11 cellular contexts compared by ENCODE assay signal in genomic region chr10:36533316-36533715, GRCh38.
DNase-seq lines count a peak whose midpoint lies in the region; ATAC-seq and TF ChIP-seq lines count a peak whose summit lies in the region.
"Had no signal": no experiment of that assay in that cellular context is flagged by ENCODE, and none has a peak within 500 bp of the region (broad histone marks: within the 10 kb centered on the region; RNA-seq: fewer than 3 reads in every experiment).

No MANE protein-coding gene starts in this region.

- no CpG with 5 or more reads among the region's 2 CpGs for WGBS in IMR-90 (ENCODE audit: extremely low coverage in 2 of 2, insufficient read length in 1 of 2), 2 experiments

- H3K4me3 Mint-ChIP-seq in progenitor cell of endocrine pancreas (ENCODE audit: low read depth) (no peak overlapping the region), mesothelial cell of epicardium (no peak overlapping the region)
- H3K4me3 Mint-ChIP-seq: CD4-positive, alpha-beta T cell; H9 had no signal

- no peaks in the 10 kb centered on the region for H3K27me3 Mint-ChIP-seq in progenitor cell of endocrine pancreas
- H3K27me3 Mint-ChIP-seq in mesothelial cell of epicardium (ENCODE audit: low read depth) = no peaks in the 10 kb centered on the region
- H3K27me3 Mint-ChIP-seq: CD4-positive, alpha-beta T cell had no signal

- H3K79me1 ChIP-seq in IMR-90 (ENCODE audit: low read depth in 1 of 2, low read length in 2 of 2) = no peaks in the 10 kb centered on the region

- no peak overlapping the region for H3K18ac ChIP-seq in IMR-90 (ENCODE audit: low read depth, low read length)

- no peak overlapping the region for H3K4ac ChIP-seq in IMR-90 (ENCODE audit: low read depth, low read length)

- no peaks in the 10 kb centered on the region for H3K9me2 ChIP-seq in PC-3 (replicated peaks; ENCODE audit: low read length)

- dilution Hi-C loops in IMR-90 (cut with HindIII; ENCODE audit: low sequenced_read_pairs, unreplicated experiment) = no loop called here

- peak overlapping the region; percentile 10; the same call in 1 of the 2 replicates for H2BK120ac ChIP-seq in IMR-90 (ENCODE audit: low read depth, low read length)

- H4K5ac ChIP-seq in IMR-90 (ENCODE audit: low read depth, low read length) = no peak overlapping the region

- POLR2A ChIA-PET in IMR-90 (lab: Charles Lee; ENCODE audit: unreplicated experiment) (no interaction called here), PC-3 (lab: Charles Lee; ENCODE audit: unreplicated experiment) (no interaction called here)

- no peak overlapping the region for H3K56ac ChIP-seq in IMR-90 (ENCODE audit: extremely low read depth, insufficient read depth, low read length)

- no TSS peak for BruUV-seq in IMR-90 (replicated peaks; lab: Mats Ljungman, UMichigan)
- no TSS peak for BruUV-seq in PC-3 (replicated peaks; lab: Mats Ljungman, UMichigan)

- H3K27ac Mint-ChIP-seq in progenitor cell of endocrine pancreas = no peak overlapping the region
- H3K27ac Mint-ChIP-seq in mesothelial cell of epicardium = no peak overlapping the region
- H3K27ac Mint-ChIP-seq: CD4-positive, alpha-beta T cell; H9 had no signal

- H3K36me3 ChIP-seq in IMR-90 (ENCODE audit: control insufficient read depth, insufficient read depth, low read length) = no peaks in the 10 kb centered on the region
- H3K36me3 ChIP-seq in PC-3 (ENCODE audit: low read depth, low read length) = peaks cover 23% of the 10 kb centered on the region
- H3K36me3 ChIP-seq: BE2C had no signal

- no peak overlapping the region; the same call in 1 of the 2 replicates for H4K91ac ChIP-seq in IMR-90 (ENCODE audit: insufficient read depth, low read depth, low read length)

- H4K20me1 ChIP-seq in IMR-90 (ENCODE audit: insufficient read depth, low read length) (no peaks in the 10 kb centered on the region), PC-3 (ENCODE audit: low read length) (no peaks in the 10 kb centered on the region)

- no peak overlapping the region for H4K8ac ChIP-seq in IMR-90 (ENCODE audit: low read depth in 2 of 2, low read length in 2 of 2)

- H3K27ac ChIP-seq in IMR-90 (ENCODE audit: insufficient read depth, low read length) = no peak overlapping the region
- peak overlapping the region; percentile 83 for H3K27ac ChIP-seq in PC-3 (ENCODE audit: low read length)
- peak overlapping the region; percentile 82 for H3K27ac ChIP-seq in epithelial cell of prostate
- H3K27ac ChIP-seq: C4-2B had no signal

- no peak overlapping the region; the same call in 1 of the 2 replicates for H2AK5ac ChIP-seq in IMR-90 (ENCODE audit: low read depth, low read length)

- in situ Hi-C loops in IMR-90 (cut with MboI; ENCODE audit: low sequenced_read_pairs) = no loop called here

- H3K9me3 ChIP-seq in IMR-90 (ENCODE audit: control insufficient read depth, insufficient read depth, low read length) (0 out of 2 replicates have a peak, but pooled peaks cover 2% of the 10 kb centered on the region), PC-3 (ENCODE audit: low read length) (peaks cover 22% of the 10 kb centered on the region; the same call in 1 of the 2 replicates)
- H3K9me3 ChIP-seq: BE2C had no signal

- H2AK9ac ChIP-seq in IMR-90 (replicated peaks; ENCODE audit: low read depth, low read length, poor library complexity) = no peak overlapping the region

- DNase-seq in IMR-90 = no peak
- DNase-seq in PC-3 = no peak
- no peak for DNase-seq in epithelial cell of prostate (ENCODE audit: low read depth, low spot score)
- DNase-seq in progenitor cell of endocrine pancreas (ENCODE audit: low spot score, unreplicated experiment) = no peak
- DNase-seq in mesothelial cell of epicardium (ENCODE audit: low spot score in 2 of 2, unreplicated experiment in 2 of 2) = no peak
- DNase-seq: BE2C; Caco-2; CD4-positive, alpha-beta T cell; H9 had no signal

- no peaks in the 10 kb centered on the region for H3K27me3 ChIP-seq in IMR-90 (ENCODE audit: control insufficient read depth, insufficient read depth, low read length)
- no peaks in the 10 kb centered on the region for H3K27me3 ChIP-seq in PC-3 (ENCODE audit: low read length)
- H3K27me3 ChIP-seq: BE2C had no signal

- no peaks in the 10 kb centered on the region; the same call in 1 of the 2 replicates for H3K9me1 ChIP-seq in IMR-90 (ENCODE audit: insufficient read depth, low read length)

- H3K4me1 ChIP-seq in IMR-90 (ENCODE audit: control insufficient read depth, insufficient read depth, low read length) (no peaks in the 10 kb centered on the region), PC-3 (ENCODE audit: insufficient read depth, low read length) (peaks cover 54% of the 10 kb centered on the region)
- H3K4me1 ChIP-seq: BE2C, Caco-2 had no signal

- no peak overlapping the region for H3K14ac ChIP-seq in IMR-90 (replicated peaks; ENCODE audit: low read depth, low read length)

- H3K4me1 Mint-ChIP-seq in progenitor cell of endocrine pancreas (ENCODE audit: low read depth) = peaks cover 1% of the 10 kb centered on the region
- H3K4me1 Mint-ChIP-seq in mesothelial cell of epicardium = no peaks in the 10 kb centered on the region
- H3K4me1 Mint-ChIP-seq: H9 had no signal

- no peak overlapping the region for H2AFZ ChIP-seq in IMR-90 (replicated peaks; ENCODE audit: low read length, poor library complexity)
- H2AFZ ChIP-seq in PC-3 (ENCODE audit: low read length) = no peak overlapping the region

- TF ChIP-seq CTCF in IMR-90 (conservative IDR thresholded peaks at IDR 0.05; ENCODE audit: low read depth, low read length) (no peak), PC-3 (conservative IDR thresholded peaks at IDR 0.05; ENCODE audit: low read depth, low read length) (no peak), progenitor cell of endocrine pancreas (IDR thresholded peaks at IDR 0.05; ENCODE audit: unreplicated experiment) (no peak), mesothelial cell of epicardium (IDR thresholded peaks at IDR 0.05; ENCODE audit: unreplicated experiment) (no peak)

- intact Hi-C loops in IMR-90 (cut with micrococcal nuclease) (no loop called here), PC-3 (cut with micrococcal nuclease) (loop anchor here (5.0 kb wide), 1 partner anchor 191 kb away; no protein-coding TSS in a partner anchor)

- no peak overlapping the region for H3K23ac ChIP-seq in IMR-90 (ENCODE audit: low read depth, low read length)

- no peak overlapping the region for H2BK20ac ChIP-seq in IMR-90 (ENCODE audit: low read depth, low read length)

- TF ChIP-seq RAD21 in IMR-90 (IDR thresholded peaks at IDR 0.05; ENCODE audit: low read length) = no peak

- H3K9me3 Mint-ChIP-seq in progenitor cell of endocrine pancreas (ENCODE audit: low read depth) (peaks cover 6% of the 10 kb centered on the region), mesothelial cell of epicardium (peaks cover 10% of the 10 kb centered on the region)

- H2BK15ac ChIP-seq in IMR-90 (ENCODE audit: low read depth, low read length) = no peak overlapping the region

- peaks cover 3% of the 10 kb centered on the region for H3K36me3 Mint-ChIP-seq in progenitor cell of endocrine pancreas (ENCODE audit: insufficient read depth)
- peaks cover 2% of the 10 kb centered on the region for H3K36me3 Mint-ChIP-seq in mesothelial cell of epicardium

- TF ChIP-seq POLR2A in IMR-90 (IDR thresholded peaks at IDR 0.05; ENCODE audit: low read depth, low read length) = no peak

- CTCF ChIA-PET in IMR-90 (lab: Yijun Ruan, JAX) (no interaction called here), PC-3 (lab: Charles Lee) (no interaction called here)

- H2BK5ac ChIP-seq in IMR-90 (ENCODE audit: low read depth, low read length, poor library complexity, severe bottlenecking) = no peak overlapping the region

- H3K9ac ChIP-seq in IMR-90 (ENCODE audit: low read depth, low read length) = no peak overlapping the region
- H3K9ac ChIP-seq in PC-3 (ENCODE audit: low read length) = peak overlapping the region; percentile 73

- H3F3A ChIP-seq in PC-3 (ENCODE audit: low read length, unreplicated experiment) = peaks cover 3% of the 10 kb centered on the region

- H3K79me2 ChIP-seq in PC-3 (ENCODE audit: low read length) = no peaks in the 10 kb centered on the region

- H3K4me2 ChIP-seq in IMR-90 (ENCODE audit: low read depth, low read length) (no peak overlapping the region), PC-3 (ENCODE audit: low read length) (no peak overlapping the region)

- H3K4me3 ChIP-seq in IMR-90 (ENCODE audit: insufficient read depth, low read depth, low read length) = no peak overlapping the region
- H3K4me3 ChIP-seq in PC-3 (ENCODE audit: low read length) = no peak overlapping the region

- ATAC-seq in IMR-90 (ENCODE audit: low read depth) = no peak
- no peak for ATAC-seq in PC-3
- ATAC-seq in HG03571 (IDR thresholded peaks at IDR 0.05; ENCODE audit: unreplicated experiment) = no peak

TF ChIP-seq in IMR-90, 13 proteins besides CTCF, POLR2A, EP300 and RAD21 (continues in another document):
- TF ChIP-seq, protein P1, sequence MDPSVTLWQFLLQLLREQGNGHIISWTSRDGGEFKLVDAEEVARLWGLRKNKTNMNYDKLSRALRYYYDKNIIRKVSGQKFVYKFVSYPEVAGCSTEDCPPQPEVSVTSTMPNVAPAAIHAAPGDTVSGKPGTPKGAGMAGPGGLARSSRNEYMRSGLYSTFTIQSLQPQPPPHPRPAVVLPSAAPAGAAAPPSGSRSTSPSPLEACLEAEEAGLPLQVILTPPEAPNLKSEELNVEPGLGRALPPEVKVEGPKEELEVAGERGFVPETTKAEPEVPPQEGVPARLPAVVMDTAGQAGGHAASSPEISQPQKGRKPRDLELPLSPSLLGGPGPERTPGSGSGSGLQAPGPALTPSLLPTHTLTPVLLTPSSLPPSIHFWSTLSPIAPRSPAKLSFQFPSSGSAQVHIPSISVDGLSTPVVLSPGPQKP (IDR thresholded peaks at IDR 0.05; ENCODE audit: borderline replicate concordance, low read depth, low read length) = no peak
- TF ChIP-seq NFE2L2 (IDR thresholded peaks at IDR 0.05; ENCODE audit: low read depth, low read length) = no peak
- TF ChIP-seq CHD1 (IDR thresholded peaks at IDR 0.05; ENCODE audit: low read depth, low read length) = no peak
- no peak for TF ChIP-seq CEBPB (IDR thresholded peaks at IDR 0.05; ENCODE audit: low read depth, low read length)
- TF ChIP-seq MAFK (IDR thresholded peaks at IDR 0.05; ENCODE audit: low read depth, low read length) = no peak
- no peak for TF ChIP-seq MXI1 (IDR thresholded peaks at IDR 0.05; ENCODE audit: borderline replicate concordance, low read depth, low read length)
- TF ChIP-seq, protein P2, sequence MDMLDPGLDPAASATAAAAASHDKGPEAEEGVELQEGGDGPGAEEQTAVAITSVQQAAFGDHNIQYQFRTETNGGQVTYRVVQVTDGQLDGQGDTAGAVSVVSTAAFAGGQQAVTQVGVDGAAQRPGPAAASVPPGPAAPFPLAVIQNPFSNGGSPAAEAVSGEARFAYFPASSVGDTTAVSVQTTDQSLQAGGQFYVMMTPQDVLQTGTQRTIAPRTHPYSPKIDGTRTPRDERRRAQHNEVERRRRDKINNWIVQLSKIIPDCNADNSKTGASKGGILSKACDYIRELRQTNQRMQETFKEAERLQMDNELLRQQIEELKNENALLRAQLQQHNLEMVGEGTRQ (IDR thresholded peaks at IDR 0.05; ENCODE audit: low read depth, low read length) = no peak
- TF ChIP-seq RCOR1 (IDR thresholded peaks at IDR 0.05; ENCODE audit: insufficient replicate concordance, low read length) = no peak
- TF ChIP-seq FOS (IDR thresholded peaks at IDR 0.05; ENCODE audit: low read depth, low read length) = no peak
- TF ChIP-seq SMC3 (IDR thresholded peaks at IDR 0.05; ENCODE audit: low read depth, low read length) = no peak
- no peak for TF ChIP-seq RFX5 (IDR thresholded peaks at IDR 0.05; ENCODE audit: low read depth, low read length)
